ENCODE assay signal across 10 cellular contexts in genomic region chr17:77490361-77491183, GRCh38.
DNase-seq lines count a peak whose midpoint lies in the region; ATAC-seq and TF ChIP-seq lines count a peak whose summit lies in the region.
"Had no signal": no experiment of that assay in that cellular context is flagged by ENCODE, and none has a peak within 500 bp of the region (broad histone marks: within the 10 kb centered on the region; RNA-seq: fewer than 3 reads in every experiment).

No MANE protein-coding gene starts in this region.

- peaks cover 96% of the 10 kb centered on the region for H4K20me1 ChIP-seq in BLaER1

- H3K4me2 ChIP-seq in BLaER1: peak overlapping the region; percentile 74

- TF ChIP-seq CTCF in RWPE1 (conservative IDR thresholded peaks at IDR 0.05; ENCODE audit: low read depth): no peak
- no peak for TF ChIP-seq CTCF in heart right ventricle (IDR thresholded peaks at IDR 0.05)
- no peak for TF ChIP-seq CTCF in progenitor cell of endocrine pancreas (IDR thresholded peaks at IDR 0.05; ENCODE audit: unreplicated experiment)
- TF ChIP-seq CTCF in mesothelial cell of epicardium (IDR thresholded peaks at IDR 0.05; ENCODE audit: unreplicated experiment): no peak

- H3K27ac ChIP-seq in BLaER1 (0 out of 2 replicates have a peak overlapping the region, but pooled peaks have one; percentile 30), RWPE1 (peak overlapping the region; percentile 68), heart right ventricle (peak overlapping the region in 7 of 10 donors; percentile 6 to 69 (median 36))

- no peak overlapping the region for H3K4me3 ChIP-seq in BLaER1
- H3K4me3 ChIP-seq in heart right ventricle: no peak overlapping the region

- CTCF ChIA-PET in RWPE1 (lab: Yijun Ruan, JAX): interaction anchor here (0.5 kb wide), 1 partner anchor 67 kb away, joined by 3 read pairs; no protein-coding TSS in a partner anchor
- CTCF ChIA-PET in HEK293T (lab: Yijun Ruan, JAX): no interaction called here

- H3K27me3 ChIP-seq in BLaER1 (no peaks in the 10 kb centered on the region), heart right ventricle (no peaks in the 10 kb centered on the region)

- POLR2A ChIA-PET in RWPE1 (lab: Yijun Ruan, JAX; ENCODE audit: low non-redundant PET): no interaction called here
- POLR2A ChIA-PET in HEK293T (lab: Yijun Ruan, JAX): no interaction called here

- H3K9me3 Mint-ChIP-seq in progenitor cell of endocrine pancreas (ENCODE audit: low read depth) (no peaks in the 10 kb centered on the region), mesothelial cell of epicardium (no peaks in the 10 kb centered on the region)

- DNase-seq in RWPE1 (ENCODE audit: low spot score) (no peak), heart right ventricle (no peak), progenitor cell of endocrine pancreas (ENCODE audit: low spot score, unreplicated experiment) (no peak), NCI-H1436 (lab: John Stamatoyannopoulos, UW) (no peak), mesothelial cell of epicardium (ENCODE audit: low spot score in 2 of 2, unreplicated experiment in 2 of 2) (no peak), GM19240 (ENCODE audit: insufficient read length, low spot score) (no peak), HEK293T (ENCODE audit: extremely low spot score) (no peak)
- DNase-seq: activated naive CD4-positive, alpha-beta T cell treated with Interleukin-2 at 50 U/mL for 16 hours; MM.1S had no signal

- H3K27ac Mint-ChIP-seq in progenitor cell of endocrine pancreas (peak overlapping the region; percentile 37), mesothelial cell of epicardium (no peak overlapping the region)

- H3K9ac ChIP-seq in BLaER1: 0 out of 2 replicates have a peak overlapping the region, but pooled peaks have one; percentile 6

- intact Hi-C loops in heart right ventricle (cut with DNase I): loop anchor here in 3 of 10 donors (5.0 to 10.0 kb wide), 3 partner anchors 58 to 416 kb away; no protein-coding TSS in a partner anchor

- WGBS in heart right ventricle, 2 donors: 81 to 83% methylated on average over 27 of the region's 27 CpGs

- peak in 4 of 8 donors; percentile 1 to 32 (median 6) for ATAC-seq in heart right ventricle

- H3K4me1 Mint-ChIP-seq in progenitor cell of endocrine pancreas (ENCODE audit: low read depth) (no peaks in the 10 kb centered on the region), mesothelial cell of epicardium (no peaks in the 10 kb centered on the region)

- peaks cover 3% of the 10 kb centered on the region for H3K36me3 Mint-ChIP-seq in progenitor cell of endocrine pancreas (ENCODE audit: insufficient read depth)
- H3K36me3 Mint-ChIP-seq in mesothelial cell of epicardium: peaks cover 12% of the 10 kb centered on the region

- H3K4me1 ChIP-seq in BLaER1 (peaks cover 100% of the 10 kb centered on the region), heart right ventricle (peaks cover 15 to 38% (median 29%) of the 10 kb centered on the region in 9 donors)

- peaks cover 98% of the 10 kb centered on the region for H3K36me3 ChIP-seq in BLaER1
- H3K36me3 ChIP-seq in heart right ventricle: peaks cover 0 to 89% (median 25%) of the 10 kb centered on the region in 9 donors

- no peaks in the 10 kb centered on the region for H3K27me3 Mint-ChIP-seq in progenitor cell of endocrine pancreas
- no peaks in the 10 kb centered on the region for H3K27me3 Mint-ChIP-seq in mesothelial cell of epicardium (ENCODE audit: low read depth)

- H3K9me3 ChIP-seq in BLaER1 (no peaks in the 10 kb centered on the region), heart right ventricle (no peaks in the 10 kb centered on the region)

- H3K4me3 Mint-ChIP-seq in progenitor cell of endocrine pancreas (ENCODE audit: low read depth) (no peak overlapping the region), mesothelial cell of epicardium (no peak overlapping the region)

TF ChIP-seq in HEK293T, 16 proteins besides CTCF, POLR2A, EP300 and RAD21:
- TF ChIP-seq ARNT (IDR thresholded peaks at IDR 0.05) (no peak), TARDBP (IDR thresholded peaks at IDR 0.05) (no peak), ELF4 (IDR thresholded peaks at IDR 0.05) (no peak), SP1 (IDR thresholded peaks at IDR 0.05) (no peak), CTBP1 (IDR thresholded peaks at IDR 0.05; ENCODE audit: borderline replicate concordance) (no peak), FOXA1 (IDR thresholded peaks at IDR 0.05) (no peak), FOXM1 (IDR thresholded peaks at IDR 0.05; ENCODE audit: borderline replicate concordance) (no peak), NFRKB (IDR thresholded peaks at IDR 0.05) (no peak), BHLHE40 (IDR thresholded peaks at IDR 0.05; ENCODE audit: borderline replicate concordance) (no peak), SUZ12 (IDR thresholded peaks at IDR 0.05) (no peak), ZNF384 (IDR thresholded peaks at IDR 0.05) (no peak), PKNOX1 (IDR thresholded peaks at IDR 0.05) (no peak), HDGF (IDR thresholded peaks at IDR 0.05; ENCODE audit: borderline replicate concordance) (no peak), FOXK2 (IDR thresholded peaks at IDR 0.05) (no peak)
